1 cellular context compared by ENCODE assay signal in genomic region chr1:247331172-247331525, GRCh38.
A peak's percentile ranks its signal among the peaks of the same experiment; 100 is the strongest.
TF ChIP-seq lines count a peak whose summit lies in the region.

No MANE protein-coding gene starts in this region.

TF ChIP-seq in K562, 482 proteins besides CTCF, POLR2A, EP300 and RAD21 (continued from another document and continues in another):
- TF ChIP-seq ZNF318 (IDR thresholded peaks at IDR 0.05; ENCODE audit: borderline replicate concordance in 1 of 2, low read depth in 1 of 2) = no peak
- no peak for TF ChIP-seq MECOM (CRISPR knock-in tag; IDR thresholded peaks at IDR 0.05)
- peak; percentile 50; the same call in 1 of the 2 replicates for TF ChIP-seq ZNF232 (CRISPR knock-in tag; IDR thresholded peaks at IDR 0.05)
- TF ChIP-seq ZNF274 (IDR thresholded peaks at IDR 0.05; ENCODE audit: borderline replicate concordance, low read depth, low read length) = no peak
- TF ChIP-seq LCOR (CRISPR knock-in tag; IDR thresholded peaks at IDR 0.05) = 0 out of 2 replicates have a peak, but pooled peaks have one; percentile 58
- peak; percentile 19 for TF ChIP-seq PHF20 (IDR thresholded peaks at IDR 0.05; ENCODE audit: partially characterized antibody)
- TF ChIP-seq SLC30A9 (CRISPR knock-in tag; IDR thresholded peaks at IDR 0.05) = no peak
- peak; percentile 20; the same call in 1 of the 2 replicates for TF ChIP-seq CREB1 (IDR thresholded peaks at IDR 0.05)
- no peak for TF ChIP-seq CREB1 (CRISPR knock-in tag; IDR thresholded peaks at IDR 0.05)
- TF ChIP-seq SMAD3 (CRISPR knock-in tag; conservative IDR thresholded peaks at IDR 0.05) = no peak; the same call in 1 of the 2 replicates
- peak; percentile 78 for TF ChIP-seq CTBP1 (IDR thresholded peaks at IDR 0.05; ENCODE audit: borderline replicate concordance)
- no peak for TF ChIP-seq ZBTB26 (CRISPR knock-in tag; IDR thresholded peaks at IDR 0.05)
- peak; percentile 64 for TF ChIP-seq RBM22 (IDR thresholded peaks at IDR 0.05; ENCODE audit: low read depth, low read length, poor library complexity, severe bottlenecking)
- 0 out of 2 replicates have a peak, but pooled peaks have one; percentile 40 for TF ChIP-seq RNF2 (IDR thresholded peaks at IDR 0.05)
- peak; percentile 29; the same call in 1 of the 2 replicates for TF ChIP-seq ZFX (CRISPR knock-in tag; IDR thresholded peaks at IDR 0.05)
- TF ChIP-seq MITF (IDR thresholded peaks at IDR 0.05) = peak; percentile 19; the same call in 1 of the 2 replicates
- TF ChIP-seq CTCFL (IDR thresholded peaks at IDR 0.05; ENCODE audit: borderline replicate concordance, insufficient read depth, low read depth, low read length, poor library complexity, severe bottlenecking) = peak; percentile 43
- TF ChIP-seq MEIS2 (IDR thresholded peaks at IDR 0.05; ENCODE audit: partially characterized antibody) = peak; percentile 64
- peak; percentile 42; the same call in 1 of the 2 replicates for TF ChIP-seq HDAC2 (IDR thresholded peaks at IDR 0.05)
- 0 out of 2 replicates have a peak, but pooled peaks have one; percentile 43 for TF ChIP-seq JUND (IDR thresholded peaks at IDR 0.05; ENCODE audit: borderline replicate concordance, low read depth, low read length)
- TF ChIP-seq JUND (tag; IDR thresholded peaks at IDR 0.05; ENCODE audit: borderline replicate concordance, low read depth, low read length) = no peak; the same call in 2 of the 3 replicates
- no peak for TF ChIP-seq RFX1 (IDR thresholded peaks at IDR 0.05)
- TF ChIP-seq TAF1 (IDR thresholded peaks at IDR 0.05; ENCODE audit: control insufficient read depth, extremely low read depth, insufficient read depth, low read length, severe bottlenecking) = peak; percentile 72
- TF ChIP-seq CUX1 (CRISPR knock-in tag; IDR thresholded peaks at IDR 0.05) = no peak
- peak; percentile 58 for TF ChIP-seq EGR1 (conservative IDR thresholded peaks at IDR 0.05)
- TF ChIP-seq ATF6 (CRISPR knock-in tag; IDR thresholded peaks at IDR 0.05) = peak; percentile 85
- no peak for TF ChIP-seq SRSF3 (IDR thresholded peaks at IDR 0.05; ENCODE audit: insufficient read depth, low read length)
- no peak; the same call in 1 of the 2 replicates for TF ChIP-seq ETS1 (conservative IDR thresholded peaks at IDR 0.05; ENCODE audit: control insufficient read depth, low read depth, low read length)
- 0 out of 2 replicates have a peak, but pooled peaks have one; percentile 57 for TF ChIP-seq OTX1 (CRISPR knock-in tag; IDR thresholded peaks at IDR 0.05)
- peak; percentile 90 for TF ChIP-seq THAP12 (CRISPR knock-in tag; IDR thresholded peaks at IDR 0.05)
